In genomic region chr4:146520894-146521542, GRCh38 we compare ENCODE assay signal across 8 cellular contexts. TPM values are rescaled to one million over a fixed set of nuclear protein-coding genes. Genes with fewer than 3 reads are reported as not detected.
DNase-seq lines count a peak whose midpoint lies in the region; ATAC-seq, FAIRE-seq and TF ChIP-seq lines count a peak whose summit lies in the region.

No MANE protein-coding gene starts in this region.

- H3K4me3 ChIP-seq in GM12878 = peak overlapping the region; percentile 98
- H3K4me3 ChIP-seq in iPS-18c (ENCODE audit: insufficient read depth, low read depth, low read length) = peak overlapping the region; percentile 93
- peak overlapping the region; percentile 57 to 89 (median 81) for H3K4me3 ChIP-seq in spleen

- H3K4me1 ChIP-seq in GM12878 (ENCODE audit: control insufficient read depth, insufficient read depth, low read length) = no peaks in the 10 kb centered on the region
- H3K4me1 ChIP-seq in spleen = peaks cover 6 to 47% (median 26%) of the 10 kb centered on the region in 6 donors

- POLR2A ChIA-PET in GM12878 (lab: Charles Lee) = interaction anchor here (0.8 to 1.8 kb wide), 2 partner anchors 175 to 248 kb away, joined by 4 read pairs; no protein-coding TSS in a partner anchor

- SMC1A ChIA-PET in GM12878 (lab: Charles Lee; ENCODE audit: uncharacterized antibody, unreplicated experiment) = interaction anchor here (0.6 to 2.5 kb wide), 6 partner anchors 16 to 246 kb away, joined by 3 to 9 read pairs (median 5); no protein-coding TSS in a partner anchor

- H3K27me3 ChIP-seq in GM12878 (replicated peaks in 1 of 2; ENCODE audit: control insufficient read depth in 2 of 2, insufficient read depth in 2 of 2, low read length in 1 of 2) (no peaks in the 10 kb centered on the region), spleen (replicated peaks in 1 of 7) (no peaks in the 10 kb centered on the region)

- peak overlapping the region; percentile 97 for H2AFZ ChIP-seq in GM12878 (ENCODE audit: control insufficient read depth, low read depth, low read length)

- TF ChIP-seq CTCF in GM12878 (IDR thresholded peaks at IDR 0.05 in 2 of 3, conservative IDR thresholded peaks at IDR 0.05 in 1 of 3; ENCODE audit: control insufficient read depth in 2 of 3, extremely low read depth in 1 of 3, insufficient read depth in 1 of 3, low read depth in 3 of 3, low read length in 3 of 3) (no peak), spleen (IDR thresholded peaks at IDR 0.05 in 8 of 11, conservative IDR thresholded peaks at IDR 0.05 in 3 of 11) (no peak)

- H3K4me2 ChIP-seq in GM12878 (ENCODE audit: control insufficient read depth, insufficient read depth) = peak overlapping the region; percentile 79

- WGBS in GM12878 (ENCODE audit: insufficient coverage, insufficient replicate concordance, low lambda C conversion rate, missing lambda C conversion rate) = 1% methylated on average over 12 of the region's 12 CpGs
- WGBS in spleen, 5 donors = 0 to 1% (median 0%) methylated on average over 12 of the region's 12 CpGs

- in situ Hi-C loops in GM12878 (cut with MboI) = no loop called here

- TF ChIP-seq RAD21 in GM12878 (IDR thresholded peaks at IDR 0.05; ENCODE audit: insufficient read depth, low read depth, low read length) = no peak

- peaks cover 44% of the 10 kb centered on the region for H3K79me2 ChIP-seq in GM12878 (ENCODE audit: control insufficient read depth, insufficient read depth, low read length)

- DNase-seq in EH (ENCODE audit: low read depth) = peak; percentile 77
- DNase-seq in GM12878 (ENCODE audit: low read depth, low spot score) = peak; percentile 32
- DNase-seq in spleen = no peak
- no peak for DNase-seq in NCI-H1436 (lab: John Stamatoyannopoulos, UW)

- H3K36me3 ChIP-seq in GM12878 (ENCODE audit: control insufficient read depth in 2 of 2, insufficient read depth in 2 of 2, low read length in 1 of 2) = peaks cover 0 to 2% of the 10 kb centered on the region in 2 experiments; a peak in 1 of 4 replicates
- H3K36me3 ChIP-seq in spleen = peaks cover 0 to 12% (median 0%) of the 10 kb centered on the region in 6 donors

- FAIRE-seq in GM12878 (lab: Jason Lieb, UNC) = no peak

- TSS peak; percentile 85 for BruUV-seq in GM12878 (replicated peaks; lab: Mats Ljungman, UMichigan)

- ATAC-seq in GM19468 (IDR thresholded peaks at IDR 0.05; ENCODE audit: extremely low read depth, unreplicated experiment) (peak; percentile 39), HG03520 (IDR thresholded peaks at IDR 0.05; ENCODE audit: unreplicated experiment) (peak; percentile 47), GM12878 (peak; percentile 71)

- TF ChIP-seq POLR2A in GM12878 (IDR thresholded peaks at IDR 0.05; ENCODE audit: low read depth, low read length) (peak; percentile 43; the same call in 1 of the 2 replicates), spleen (IDR thresholded peaks at IDR 0.05) (no peak)

- H3K9ac ChIP-seq in GM12878 (ENCODE audit: control insufficient read depth, insufficient read depth, low read length) = peak overlapping the region; percentile 86

- no peaks in the 10 kb centered on the region for H4K20me1 ChIP-seq in GM12878 (ENCODE audit: control insufficient read depth, insufficient read depth)

- no peaks in the 10 kb centered on the region for H3K9me3 ChIP-seq in GM12878 (replicated peaks; ENCODE audit: control insufficient read depth, insufficient read depth, low read length)
- H3K9me3 ChIP-seq in iPS-18c (ENCODE audit: control insufficient read depth, insufficient read depth, low read length) = no peaks in the 10 kb centered on the region
- no peaks in the 10 kb centered on the region for H3K9me3 ChIP-seq in spleen

- RAD21 ChIA-PET in GM12878 (lab: Charles Lee; ENCODE audit: unreplicated experiment) = interaction anchor here (0.9 to 3.0 kb wide), 6 partner anchors 35 to 245 kb away, joined by 3 to 13 read pairs (median 4); no protein-coding TSS in a partner anchor

- no peak for TF ChIP-seq EP300 in GM12878 (IDR thresholded peaks at IDR 0.05; ENCODE audit: borderline replicate concordance in 1 of 2, control insufficient read depth in 1 of 2, low read depth in 2 of 2, low read length in 2 of 2)

- H3K27ac ChIP-seq in GM12878 (ENCODE audit: control insufficient read depth, insufficient read depth) = peak overlapping the region; percentile 88
- peak overlapping the region; percentile 64 to 91 (median 84) for H3K27ac ChIP-seq in spleen

- CTCF ChIA-PET in GM12878 (lab: Yijun Ruan, JAX) = interaction anchor here (0.6 to 1.8 kb wide), 3 partner anchors 77 to 188 kb away, joined by 3 to 11 read pairs (median 3); no protein-coding TSS in a partner anchor

- intact Hi-C loops in GM12878 (cut with micrococcal nuclease; ENCODE audit: unreplicated experiment) = loop anchor here (2.0 to 10.0 kb wide), 4 partner anchors 64 to 426 kb away; no protein-coding TSS in a partner anchor
- intact Hi-C loops in spleen (cut with DNase I; ENCODE audit: low total_unique reads) = no loop called here

TF ChIP-seq in PFSK-1, 5 proteins besides CTCF, POLR2A, EP300 and RAD21:
- TF ChIP-seq SIN3A (IDR thresholded peaks at IDR 0.05; ENCODE audit: borderline replicate concordance, insufficient read depth, low read length) (peak; percentile 72; the same call in 1 of the 2 replicates), FOXP2 (optimal IDR thresholded peaks at IDR 0.05; ENCODE audit: borderline replicate concordance, extremely low read depth, extremely low read length, insufficient read depth) (no peak), TAF1 (IDR thresholded peaks at IDR 0.05; ENCODE audit: borderline replicate concordance, insufficient read depth, low read length) (no peak)

TF ChIP-seq in GM12878, 131 proteins besides CTCF, POLR2A, EP300 and RAD21 (continues in another document):
- TF ChIP-seq RBBP5 (conservative IDR thresholded peaks at IDR 0.05) (no peak), ATF7 (IDR thresholded peaks at IDR 0.05; ENCODE audit: low read depth) (peak; percentile 35; the same call in 1 of the 2 replicates), YBX1 (IDR thresholded peaks at IDR 0.05) (no peak), FOXM1 (IDR thresholded peaks at IDR 0.05; ENCODE audit: low read depth, low read length) (0 out of 2 replicates have a peak, but pooled peaks have one; percentile 22), IKZF2 (IDR thresholded peaks at IDR 0.05) (0 out of 4 replicates have a peak, but pooled peaks of 1 of the 2 experiments have one; percentile 16), SMAD1 (IDR thresholded peaks at IDR 0.05; ENCODE audit: low read depth, partially characterized antibody) (no peak), ZNF687 (IDR thresholded peaks at IDR 0.05) (no peak), MTA3 (IDR thresholded peaks at IDR 0.05; ENCODE audit: borderline replicate concordance, low read length) (no peak), FOXK2 (IDR thresholded peaks at IDR 0.05) (no peak)

RNA-seq across cellular contexts. Expression of gene SLC10A7, which starts 0.7 kb away (rescaled TPM):
- polyA plus RNA-seq in PFSK-1 (2012; ENCODE audit: insufficient read length, low read depth) = 2.9 TPM
- total RNA-seq in GM12878 (2013; cell fraction: nucleolus; rRNA removed) = 105 and 106 TPM in 2 replicates
- 16.8 and 22.8 TPM in 2 replicates for total RNA-seq in GM12878 (2014; rRNA removed)
- 16.1 and 16.5 TPM in 2 replicates for total RNA-seq in GM12878 (2014; rRNA removed; fragmentation: Illumina TruSeq; extraction: Trizol)
- total RNA-seq in GM12878 (2021) = 16.2 and 16.3 TPM in 2 replicates
- polyA plus RNA-seq in GM12878 (2011; ENCODE audit: low read depth) = 5.8 TPM
- 23.7 and 34.5 TPM in 2 replicates for polyA plus RNA-seq in GM12878 (2011; rRNA removed)
- polyA plus RNA-seq in GM12878 (2011; cell fraction: cytosol; rRNA removed) = 9.8 and 12.8 TPM in 2 replicates
- polyA plus RNA-seq in GM12878 (2011; cell fraction: nucleus; rRNA removed) = 18.7 and 18.8 TPM in 2 replicates
- 6.3 and 9.0 TPM in 2 replicates for polyA plus RNA-seq in GM12878 (2012)
- 14.1 and 15.2 TPM in 2 replicates for polyA plus RNA-seq in GM12878 (2014; fragmentation: Illumina TruSeq; extraction: Trizol)
- polyA plus RNA-seq in GM12878 (2014; fragmentation: Nextera tagmentation; extraction: Ambion mirVana) = 1 to 10 TPM; 4.6 to 6.5 TPM
- polyA plus RNA-seq in GM12878 (2014; rRNA removed) = 6.7 and 7.4 TPM in 2 replicates
- polyA plus RNA-seq in GM12878 (2016; fragmentation: Nextera tagmentation; extraction: Ambion mirVana) = 10 to 100 TPM; 12.1 to 16.0 TPM
- polyA minus RNA-seq in GM12878 (2011; rRNA and poly(A)+ RNA removed) = 30.5 and 35.0 TPM in 2 replicates
- 6.8 and 7.8 TPM in 2 replicates for polyA minus RNA-seq in GM12878 (2011; cell fraction: cytosol; rRNA and poly(A)+ RNA removed)
- 39.4 and 66.0 TPM in 2 replicates for polyA minus RNA-seq in GM12878 (2011; cell fraction: nucleus; rRNA and poly(A)+ RNA removed)
- total RNA-seq in spleen = 10 to 100 TPM; 17.3 to 33.2 (median 19.4) TPM
- polyA plus RNA-seq in spleen = 1 to 10 TPM; 1.8 to 2.7 (median 2.7) TPM

Comparison
In these comparisons a context has a peak if more than half of its experiments do, and no peak if none do; other contexts are left out.
1. DNase-seq: peak in EH (single experiment) and GM12878 (single experiment); none in spleen (single experiment) and NCI-H1436 (single experiment).
2. Peak in every context shown above with its lines, with median percentiles within 50 percentile points of each other: ATAC-seq and H3K4me3 ChIP-seq.